In the genomic region with DNA sequence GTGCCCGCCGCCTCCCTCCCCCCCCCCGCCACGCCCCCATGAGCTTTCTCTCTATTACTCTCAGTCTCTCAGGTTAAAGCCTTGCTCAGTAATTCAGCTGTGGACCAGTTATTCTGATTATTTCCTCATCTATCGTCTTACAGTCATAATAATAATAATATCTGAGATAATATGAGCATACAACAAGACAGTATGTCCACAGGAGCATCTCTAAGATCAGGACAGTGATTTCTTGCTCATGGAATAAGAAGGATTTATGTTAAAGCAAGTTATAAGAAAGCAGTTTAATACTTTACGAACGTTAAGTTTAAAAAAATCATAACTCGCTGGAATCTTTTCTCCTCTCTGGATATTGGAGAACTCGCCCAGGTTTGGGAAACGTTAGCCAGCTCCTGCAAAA, we compare ENCODE assay signal across 1 cellular context.
TF ChIP-seq lines count a peak whose summit lies in the region.

No MANE protein-coding gene starts in this region.

TF ChIP-seq in A549, 52 proteins besides CTCF, POLR2A, EP300 and RAD21 (continued from another document):
- TF ChIP-seq, protein P1, sequence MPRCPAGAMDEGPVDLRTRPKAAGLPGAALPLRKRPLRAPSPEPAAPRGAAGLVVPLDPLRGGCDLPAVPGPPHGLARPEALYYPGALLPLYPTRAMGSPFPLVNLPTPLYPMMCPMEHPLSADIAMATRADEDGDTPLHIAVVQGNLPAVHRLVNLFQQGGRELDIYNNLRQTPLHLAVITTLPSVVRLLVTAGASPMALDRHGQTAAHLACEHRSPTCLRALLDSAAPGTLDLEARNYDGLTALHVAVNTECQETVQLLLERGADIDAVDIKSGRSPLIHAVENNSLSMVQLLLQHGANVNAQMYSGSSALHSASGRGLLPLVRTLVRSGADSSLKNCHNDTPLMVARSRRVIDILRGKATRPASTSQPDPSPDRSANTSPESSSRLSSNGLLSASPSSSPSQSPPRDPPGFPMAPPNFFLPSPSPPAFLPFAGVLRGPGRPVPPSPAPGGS (IDR thresholded peaks at IDR 0.05): no peak
- TF ChIP-seq FOSL2 (IDR thresholded peaks at IDR 0.05) (no peak), FOSL2 (CRISPR knock-in tag; IDR thresholded peaks at IDR 0.05) (no peak)
